1 cellular context compared by ENCODE assay signal in genomic region chr19:12722566-12723382, GRCh38.
TF ChIP-seq lines count a peak whose summit lies in the region.

No MANE protein-coding gene starts in this region.

TF ChIP-seq in K562, 482 proteins besides CTCF, POLR2A, EP300 and RAD21 (continued from another document and continues in another):
- TF ChIP-seq PTRF (tag; IDR thresholded peaks at IDR 0.05) (no peak), SIRT6 (IDR thresholded peaks at IDR 0.05; ENCODE audit: low read depth, low read length) (no peak), CBFB (CRISPR knock-in tag; IDR thresholded peaks at IDR 0.05) (peak; percentile 95), NR2C2 (CRISPR knock-in tag; IDR thresholded peaks at IDR 0.05) (no peak), NR2C2 (tag; IDR thresholded peaks at IDR 0.05) (peak; percentile 83), ZFP1 (CRISPR knock-in tag; IDR thresholded peaks at IDR 0.05) (peak; percentile 60; the same call in 1 of the 2 replicates), ELF2 (CRISPR knock-in tag; IDR thresholded peaks at IDR 0.05) (no peak), TBL1XR1 (IDR thresholded peaks at IDR 0.05; ENCODE audit: low read length in 2 of 2) (0 out of 4 replicates have a peak, but pooled peaks of 1 of the 2 experiments have one; percentile 17), ILK (tag; IDR thresholded peaks at IDR 0.05; ENCODE audit: borderline replicate concordance, low read depth) (no peak), CHD4 (IDR thresholded peaks at IDR 0.05; ENCODE audit: insufficient read depth, insufficient replicate concordance, low read depth, low read length, poor library complexity, severe bottlenecking) (no peak), E2F6 (IDR thresholded peaks at IDR 0.05; ENCODE audit: borderline replicate concordance in 1 of 2, extremely low read depth in 1 of 2, insufficient read depth in 1 of 2, insufficient read length in 1 of 2, low read depth in 1 of 2, low read length in 1 of 2, poor library complexity in 1 of 2, severe bottlenecking in 1 of 2) (peak; percentile 47 to 53), ADNP (tag; IDR thresholded peaks at IDR 0.05) (no peak), ZNF277 (CRISPR knock-in tag; IDR thresholded peaks at IDR 0.05; ENCODE audit: borderline replicate concordance) (no peak), ATF7 (IDR thresholded peaks at IDR 0.05) (peak; percentile 76), EWSR1 (IDR thresholded peaks at IDR 0.05; ENCODE audit: borderline replicate concordance, low read depth, partially characterized antibody) (no peak), TBP (optimal IDR thresholded peaks at IDR 0.05; ENCODE audit: low read depth, low read length) (peak; percentile 84), CXXC5 (CRISPR knock-in tag; IDR thresholded peaks at IDR 0.05) (peak; percentile 91), PHF20 (IDR thresholded peaks at IDR 0.05; ENCODE audit: partially characterized antibody) (peak; percentile 71), RBM39 (optimal IDR thresholded peaks at IDR 0.05; ENCODE audit: low read depth, low read length) (no peak), DNMT1 (IDR thresholded peaks at IDR 0.05) (no peak), FOSL1 (tag; conservative IDR thresholded peaks at IDR 0.05) (no peak; the same call in 1 of the 2 replicates), HNRNPLL (IDR thresholded peaks at IDR 0.05; ENCODE audit: low read depth, low read length, poor library complexity, severe bottlenecking) (peak; percentile 64), KAT7 (CRISPR knock-in tag; IDR thresholded peaks at IDR 0.05; ENCODE audit: borderline replicate concordance) (0 out of 2 replicates have a peak, but pooled peaks have one; percentile 66), ZNF785 (CRISPR knock-in tag; IDR thresholded peaks at IDR 0.05) (no peak), MXD1 (CRISPR knock-in tag; IDR thresholded peaks at IDR 0.05; ENCODE audit: borderline replicate concordance, poor library complexity, severe bottlenecking) (peak; percentile 29), ZNF780A (CRISPR knock-in tag; IDR thresholded peaks at IDR 0.05) (no peak), FOXK1 (CRISPR knock-in tag; IDR thresholded peaks at IDR 0.05; ENCODE audit: borderline replicate concordance) (no peak), SMAD3 (CRISPR knock-in tag; conservative IDR thresholded peaks at IDR 0.05) (0 out of 2 replicates have a peak, but pooled peaks have one; percentile 47), CHCHD3 (CRISPR knock-in tag; IDR thresholded peaks at IDR 0.05) (no peak), PBX2 (CRISPR knock-in tag; IDR thresholded peaks at IDR 0.05; ENCODE audit: low read depth) (no peak), PBX2 (tag; conservative IDR thresholded peaks at IDR 0.05; ENCODE audit: low read depth) (no peak), ZBTB9 (CRISPR knock-in tag; IDR thresholded peaks at IDR 0.05) (no peak), E2F5 (CRISPR knock-in tag; IDR thresholded peaks at IDR 0.05) (no peak), E4F1 (CRISPR knock-in tag; IDR thresholded peaks at IDR 0.05; ENCODE audit: borderline replicate concordance) (no peak), CEBPB (tag; IDR thresholded peaks at IDR 0.05) (peak; percentile 85), NKRF (IDR thresholded peaks at IDR 0.05; ENCODE audit: borderline replicate concordance) (peak; percentile 58; the same call in 1 of the 2 replicates), HDAC1 (IDR thresholded peaks at IDR 0.05) (peak in 1 of 2 experiments; percentile 80; a peak in 2 of 4 replicates), MTA3 (IDR thresholded peaks at IDR 0.05; ENCODE audit: borderline replicate concordance) (peak; percentile 95), ZBTB40 (IDR thresholded peaks at IDR 0.05) (peak; percentile 80), ZBTB40 (CRISPR knock-in tag; IDR thresholded peaks at IDR 0.05) (no peak), OTX1 (CRISPR knock-in tag; IDR thresholded peaks at IDR 0.05) (0 out of 2 replicates have a peak, but pooled peaks have one; percentile 50)
